Comparison of ENCODE assay signal across 15 cellular contexts in genomic region chr5:39190311-39191102, GRCh38. TPM values are rescaled to one million over a fixed set of nuclear protein-coding genes. Genes with fewer than 3 reads are reported as not detected.
A peak's percentile ranks its signal among the peaks of the same experiment; 100 is the strongest.
DNase-seq lines count a peak whose midpoint lies in the region; ATAC-seq and TF ChIP-seq lines count a peak whose summit lies in the region.
"Had no signal": no experiment of that assay in that cellular context is flagged by ENCODE, and none has a peak within 500 bp of the region (broad histone marks: within the 10 kb centered on the region; RNA-seq: fewer than 3 reads in every experiment).

No MANE protein-coding gene starts in this region.

- H3K27ac ChIP-seq in CD8-positive, alpha-beta memory T cell (ENCODE audit: low read depth, low read length), result peak overlapping the region; percentile 27
- peak overlapping the region in 2 of 4 donors; percentile 52 to 64 for H3K27ac ChIP-seq in Peyer's patch
- H3K27ac ChIP-seq: sigmoid colon had no signal

- POLR2A ChIA-PET in CD8-positive, alpha-beta memory T cell (lab: Charles Lee), result interaction anchor here (1.2 to 10.3 kb wide), 3 partner anchors 12 to 27 kb away, joined by 3 to 135 read pairs (median 6); no protein-coding TSS in a partner anchor
- POLR2A ChIA-PET in activated CD8-positive, alpha-beta T cell treated with anti-CD3 and anti-CD28 coated beads for 36 hours (lab: Charles Lee), result interaction anchor here (0.8 to 18.3 kb wide), 12 partner anchors 8 to 45 kb away, joined by 3 to 202 read pairs (median 4); no protein-coding TSS in a partner anchor

- peak overlapping the region; percentile 90 to 99 (median 94) for H3K27ac Mint-ChIP-seq in CD8-positive, alpha-beta memory T cell
- peak overlapping the region; percentile 96 for H3K27ac Mint-ChIP-seq in activated CD8-positive, alpha-beta T cell treated with anti-CD3 and anti-CD28 coated beads for 36 hours
- H3K27ac Mint-ChIP-seq in natural killer cell, result peak overlapping the region; percentile 76 to 96
- H3K27ac Mint-ChIP-seq: nephron had no signal

- H3K4me1 Mint-ChIP-seq in CD8-positive, alpha-beta memory T cell, result peaks cover 95 to 100% (median 100%) of the 10 kb centered on the region in 3 donors
- peaks cover 88% of the 10 kb centered on the region for H3K4me1 Mint-ChIP-seq in activated CD8-positive, alpha-beta T cell treated with anti-CD3 and anti-CD28 coated beads for 36 hours (ENCODE audit: low read depth)
- H3K4me1 Mint-ChIP-seq in natural killer cell, result peaks cover 93 to 94% of the 10 kb centered on the region in 2 donors

- no peaks in the 10 kb centered on the region for H3K9me3 Mint-ChIP-seq in CD8-positive, alpha-beta memory T cell
- H3K9me3 Mint-ChIP-seq in activated CD8-positive, alpha-beta T cell treated with anti-CD3 and anti-CD28 coated beads for 36 hours, result no peaks in the 10 kb centered on the region
- no peaks in the 10 kb centered on the region for H3K9me3 Mint-ChIP-seq in natural killer cell
- H3K9me3 Mint-ChIP-seq: nephron had no signal

- no peak for TF ChIP-seq POLR2A in Peyer's patch (IDR thresholded peaks at IDR 0.05)

- peaks cover 6 to 38% (median 20%) of the 10 kb centered on the region in 3 donors for H3K36me3 Mint-ChIP-seq in CD8-positive, alpha-beta memory T cell
- peaks cover 22% of the 10 kb centered on the region for H3K36me3 Mint-ChIP-seq in activated CD8-positive, alpha-beta T cell treated with anti-CD3 and anti-CD28 coated beads for 36 hours (ENCODE audit: low read depth)
- peaks cover 17% of the 10 kb centered on the region for H3K36me3 Mint-ChIP-seq in natural killer cell

- no peaks in the 10 kb centered on the region for H3K27me3 ChIP-seq in CD8-positive, alpha-beta memory T cell (ENCODE audit: insufficient read depth, low read length, poor library complexity, severe bottlenecking)
- H3K27me3 ChIP-seq in Peyer's patch, result no peaks in the 10 kb centered on the region
- H3K27me3 ChIP-seq: sigmoid colon had no signal

- peak overlapping the region; percentile 21 for H3K4me3 ChIP-seq in CD8-positive, alpha-beta memory T cell (ENCODE audit: low read length)
- H3K4me3 ChIP-seq in Peyer's patch, result no peak overlapping the region
- H3K4me3 ChIP-seq: sigmoid colon had no signal

- ATAC-seq in activated CD8-positive, alpha-beta T cell treated with anti-CD3 and anti-CD28 coated beads for 36 hours, result peak; percentile 8
- ATAC-seq in natural killer cell (peak; percentile 18 to 59 (median 37)), GM21526 (IDR thresholded peaks at IDR 0.05; ENCODE audit: low FRiP score, unreplicated experiment) (no peak)

- intact Hi-C loops in activated CD8-positive, alpha-beta T cell treated with anti-CD3 and anti-CD28 coated beads for 36 hours (cut with micrococcal nuclease), result no loop called here
- intact Hi-C loops in natural killer cell (cut with micrococcal nuclease), result no loop called here

- DNase-seq in CD8-positive, alpha-beta memory T cell, result no peak
- DNase-seq in KBM-7 (peak; percentile 62), natural killer cell (no peak), NCI-H2227 (lab: John Stamatoyannopoulos, UW; ENCODE audit: unreplicated experiment) (no peak), Peyer's patch (no peak)
- no peak for DNase-seq in activated CD8-positive, alpha-beta T cell treated with anti-CD3 and anti-CD28 coated beads for 36 hours
- DNase-seq: DMS 273 treated with DMSO at 0.1 percent for 48 hours; NCI-H2029; NK-92 treated with Interleukin-12 subunit alpha and Interleukin-12 subunit beta, amount 100 ng/mL, for 24 hours; sigmoid colon; SW 1271 had no signal

- CTCF ChIA-PET in CD8-positive, alpha-beta memory T cell (lab: Charles Lee), result interaction anchor here (1.4 to 19.0 kb wide), 4 partner anchors 11 to 93 kb away, joined by 4 to 263 read pairs (median 40); no protein-coding TSS in a partner anchor
- CTCF ChIA-PET in activated CD8-positive, alpha-beta T cell treated with anti-CD3 and anti-CD28 coated beads for 36 hours (lab: Charles Lee), result interaction anchor here (0.7 to 3.5 kb wide), 11 partner anchors 11 to 93 kb away, joined by 3 to 25 read pairs (median 7); no protein-coding TSS in a partner anchor

- peak overlapping the region; percentile 70 to 89 (median 80) for H3K4me3 Mint-ChIP-seq in CD8-positive, alpha-beta memory T cell
- H3K4me3 Mint-ChIP-seq in activated CD8-positive, alpha-beta T cell treated with anti-CD3 and anti-CD28 coated beads for 36 hours, result peak overlapping the region; percentile 72
- H3K4me3 Mint-ChIP-seq in natural killer cell, result peak overlapping the region; percentile 75
- H3K4me3 Mint-ChIP-seq: nephron had no signal

- no peaks in the 10 kb centered on the region for H3K27me3 Mint-ChIP-seq in CD8-positive, alpha-beta memory T cell
- H3K27me3 Mint-ChIP-seq in activated CD8-positive, alpha-beta T cell treated with anti-CD3 and anti-CD28 coated beads for 36 hours, result no peaks in the 10 kb centered on the region
- H3K27me3 Mint-ChIP-seq in natural killer cell (ENCODE audit: low read depth in 2 of 2), result no peaks in the 10 kb centered on the region

- TF ChIP-seq CTCF in activated CD8-positive, alpha-beta T cell treated with anti-CD3 and anti-CD28 coated beads for 36 hours (IDR thresholded peaks at IDR 0.05), result no peak
- TF ChIP-seq CTCF in natural killer cell (IDR thresholded peaks at IDR 0.05), result no peak
- no peak for TF ChIP-seq CTCF in Peyer's patch (IDR thresholded peaks at IDR 0.05)

- no peaks in the 10 kb centered on the region for H3K9me3 ChIP-seq in CD8-positive, alpha-beta memory T cell (ENCODE audit: low read length)
- H3K9me3 ChIP-seq in Peyer's patch, result no peaks in the 10 kb centered on the region
- H3K9me3 ChIP-seq: sigmoid colon had no signal

- in situ Hi-C loops in KBM-7 (cut with MboI; ENCODE audit: low pct_unique_long_range_greater_than_20kb, low sequenced_read_pairs), result no loop called here

- H3K4me1 ChIP-seq in CD8-positive, alpha-beta memory T cell (ENCODE audit: insufficient read depth, low read length), result peaks cover 96% of the 10 kb centered on the region
- peaks cover 0 to 5% (median 2%) of the 10 kb centered on the region in 4 donors for H3K4me1 ChIP-seq in Peyer's patch
- H3K4me1 ChIP-seq: sigmoid colon had no signal

- H3K36me3 ChIP-seq in CD8-positive, alpha-beta memory T cell (ENCODE audit: insufficient read depth, low read length), result peaks cover 14% of the 10 kb centered on the region
- H3K36me3 ChIP-seq in Peyer's patch, result no peaks in the 10 kb centered on the region
- H3K36me3 ChIP-seq: sigmoid colon had no signal

RNA-seq across cellular contexts. Expression of gene FYB1, which starts 28.9 kb away (rescaled TPM):
- 10 to 100 TPM; 75.9 to 84.2 TPM for total RNA-seq in CD8-positive, alpha-beta memory T cell
- polyA plus RNA-seq in CD8-positive, alpha-beta memory T cell, result 282 TPM
- total RNA-seq in activated CD8-positive, alpha-beta T cell treated with anti-CD3 and anti-CD28 coated beads for 36 hours, result 10 to 100 TPM; 82.8 to 83.0 TPM
- total RNA-seq in natural killer cell, result 100 to 1,000 TPM; 277 to 340 (median 295) TPM
- total RNA-seq in Peyer's patch, result 100 to 1,000 TPM in 1 of 4 donors, 10 to 100 TPM in 3; 12.1 to 184 (median 17.6) TPM
- total RNA-seq: H1, kidney epithelial cell had no signal
- polyA plus RNA-seq: H1 had no signal
